ENCODE assay signal across 1 cellular context in genomic region chr14:71363961-71364360, GRCh38.
TF ChIP-seq lines count a peak whose summit lies in the region.

No MANE protein-coding gene starts in this region.

TF ChIP-seq in HepG2, 621 proteins besides CTCF, POLR2A, EP300 and RAD21 (continued from another document):
- no peak for TF ChIP-seq THRA (CRISPR knock-in tag; IDR thresholded peaks at IDR 0.05; ENCODE audit: borderline replicate concordance)
- TF ChIP-seq TEF (CRISPR knock-in tag; IDR thresholded peaks at IDR 0.05): no peak
- no peak for TF ChIP-seq CSRNP2 (CRISPR knock-in tag; conservative IDR thresholded peaks at IDR 0.05; ENCODE audit: low read depth)
- no peak for TF ChIP-seq ZNF367 (CRISPR knock-in tag; IDR thresholded peaks at IDR 0.05; ENCODE audit: borderline replicate concordance)
- TF ChIP-seq TRAFD1 (CRISPR knock-in tag; IDR thresholded peaks at IDR 0.05; ENCODE audit: borderline replicate concordance): no peak
- no peak for TF ChIP-seq THYN1 (CRISPR knock-in tag; IDR thresholded peaks at IDR 0.05; ENCODE audit: borderline replicate concordance, low read depth)
- TF ChIP-seq ZNF720 (CRISPR knock-in tag; IDR thresholded peaks at IDR 0.05): no peak
- TF ChIP-seq CENPX (CRISPR knock-in tag; IDR thresholded peaks at IDR 0.05): no peak
- no peak for TF ChIP-seq ZNF10 (CRISPR knock-in tag; IDR thresholded peaks at IDR 0.05; ENCODE audit: borderline replicate concordance, low read depth)
